Comparison of ENCODE assay signal across 12 cellular contexts in the genomic region with DNA sequence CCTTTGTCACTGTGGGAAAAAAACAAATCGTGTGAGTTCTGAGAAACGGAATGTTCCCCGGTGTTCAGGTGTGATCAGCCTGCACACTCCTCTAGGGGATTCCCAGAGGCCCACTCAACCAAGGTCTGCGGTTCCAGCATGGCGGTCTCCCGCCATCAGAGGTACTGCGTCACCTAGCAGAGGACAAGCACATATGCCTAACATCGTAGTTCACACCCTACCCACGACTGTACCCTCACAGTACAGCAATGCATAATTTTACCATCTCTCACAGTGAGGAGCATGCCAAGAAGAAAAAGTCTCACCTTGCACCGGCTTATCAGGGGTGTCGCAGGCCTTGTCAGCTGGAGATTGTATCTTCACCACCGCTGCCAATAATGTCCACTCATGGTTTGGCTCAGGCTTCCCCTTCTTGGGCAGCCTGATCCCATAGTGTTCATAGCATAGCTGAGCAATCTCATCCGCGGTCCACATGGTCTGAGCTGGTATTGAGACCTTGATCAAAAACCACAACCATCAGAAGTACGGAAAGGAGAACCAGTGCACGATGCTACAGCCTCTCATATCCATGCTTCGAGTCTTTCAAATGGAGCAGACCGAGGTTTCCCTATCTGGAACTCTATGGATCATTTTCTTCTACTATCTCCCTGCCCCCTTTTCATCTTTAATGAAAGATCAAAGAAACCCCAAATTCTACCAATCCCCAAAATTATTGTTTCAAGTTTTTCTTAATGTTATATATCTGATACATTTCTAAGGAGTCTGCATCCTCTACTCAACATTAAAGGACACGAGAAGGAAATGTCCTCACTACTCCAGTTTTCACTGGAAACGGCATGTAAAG. TPM values are rescaled to one million over a fixed set of nuclear protein-coding genes. Genes with fewer than 3 reads are reported as not detected.
DNase-seq lines count a peak whose midpoint lies in the region; ATAC-seq, FAIRE-seq and TF ChIP-seq lines count a peak whose summit lies in the region.
"Had no signal": no experiment of that assay in that cellular context is flagged by ENCODE, and none has a peak within 500 bp of the region (broad histone marks: within the 10 kb centered on the region; RNA-seq: fewer than 3 reads in every experiment).

No MANE protein-coding gene starts in this region.

- ATAC-seq in DND-41 (ENCODE audit: insufficient read depth, low read depth) (no peak), GM19452 (IDR thresholded peaks at IDR 0.05; ENCODE audit: unreplicated experiment) (no peak), sciatic nerve (no peak), pancreas (no peak)

- H3F3A ChIP-seq in PC-9 (ENCODE audit: insufficient read depth, low read depth): peaks cover 21% of the 10 kb centered on the region

- H3K27ac ChIP-seq in DND-41 (ENCODE audit: low read length): no peak overlapping the region
- no peak overlapping the region for H3K27ac ChIP-seq in PC-9
- H3K27ac ChIP-seq in pancreas: no peak overlapping the region

- H4K20me1 ChIP-seq in DND-41 (ENCODE audit: insufficient read depth, low read length) (no peaks in the 10 kb centered on the region), PC-9 (ENCODE audit: insufficient read depth) (no peaks in the 10 kb centered on the region; the same call in 1 of the 2 replicates)

- H3K27me3 ChIP-seq in DND-41 (ENCODE audit: insufficient read depth, low read length, poor library complexity) (no peaks in the 10 kb centered on the region), PC-9 (ENCODE audit: insufficient read depth, low read depth) (no peaks in the 10 kb centered on the region), pancreas (no peaks in the 10 kb centered on the region)

- POLR2A ChIA-PET in PC-9 (lab: Charles Lee; ENCODE audit: unreplicated experiment): interaction anchor here (0.6 to 1.4 kb wide), 2 partner anchors 11 to 137 kb away, joined by 8 to 10 read pairs; no protein-coding TSS in a partner anchor

- CTCF ChIA-PET in PC-9 (lab: Charles Lee): interaction anchor here (0.5 to 0.7 kb wide), 3 partner anchors 76 to 1943 kb away, joined by 3 to 5 read pairs (median 3); no protein-coding TSS in a partner anchor

- H3K4me3 Mint-ChIP-seq in nephron: peak overlapping the region; percentile 96 to 98 (median 97)

- H3K36me3 ChIP-seq in DND-41 (ENCODE audit: insufficient read depth, low read length) (peaks cover 53% of the 10 kb centered on the region), PC-9 (ENCODE audit: low read depth) (no peaks in the 10 kb centered on the region; the same call in 1 of the 2 replicates), pancreas (no peaks in the 10 kb centered on the region)

- H3K27ac Mint-ChIP-seq in nephron: peak overlapping the region in 2 of 3 experiments; percentile 6 to 10

- H3K79me2 ChIP-seq in DND-41 (ENCODE audit: insufficient read depth, low read length) (peaks cover 24% of the 10 kb centered on the region), PC-9 (ENCODE audit: low read depth) (peaks cover 16% of the 10 kb centered on the region)

- H3K4me1 ChIP-seq in DND-41 (ENCODE audit: insufficient read depth, low read length) (peaks cover 30% of the 10 kb centered on the region), PC-9 (replicated peaks; ENCODE audit: insufficient read depth) (peaks cover 17% of the 10 kb centered on the region), pancreas (peaks cover 5 to 9% (median 7%) of the 10 kb centered on the region in 3 donors)

- H3K4me1 Mint-ChIP-seq in nephron: peaks cover 18% of the 10 kb centered on the region

- H3K27me3 Mint-ChIP-seq in nephron (ENCODE audit: low read depth): no peaks in the 10 kb centered on the region

- peaks cover 42% of the 10 kb centered on the region for H3K36me3 Mint-ChIP-seq in nephron (ENCODE audit: low read depth)

- no peaks in the 10 kb centered on the region for H3K9me2 ChIP-seq in PC-9 (ENCODE audit: insufficient read depth)

- intact Hi-C loops in PC-9 (cut with micrococcal nuclease; ENCODE audit: unreplicated experiment) (no loop called here), sciatic nerve (cut with DNase I) (no loop called here), pancreas (cut with DNase I) (loop anchor here in 1 of 3 donors (10.0 kb wide), 1 partner anchor 146 kb away; no protein-coding TSS in a partner anchor)

- H2AFZ ChIP-seq in DND-41 (ENCODE audit: low read depth, low read length) (no peak overlapping the region), PC-9 (no peak overlapping the region)

- H3K9me3 Mint-ChIP-seq in nephron: no peaks in the 10 kb centered on the region

- FAIRE-seq in pancreas (lab: Jason Lieb, UNC): no peak

- no peak overlapping the region for H3K9ac ChIP-seq in DND-41 (ENCODE audit: low read depth, low read length)

- TF ChIP-seq CTCF in DND-41 (IDR thresholded peaks at IDR 0.05; ENCODE audit: borderline replicate concordance, extremely low read depth, low read length, poor library complexity, severe bottlenecking) (no peak), PC-9 (conservative IDR thresholded peaks at IDR 0.05) (no peak), nephron (IDR thresholded peaks at IDR 0.05; ENCODE audit: unreplicated experiment in 3 of 3) (no peak), pancreas (IDR thresholded peaks at IDR 0.05) (no peak)

- H3K4me3 ChIP-seq in DND-41 (ENCODE audit: low read depth in 1 of 2, low read length in 2 of 2) (no peak overlapping the region), PC-9 (no peak overlapping the region), pancreas (no peak overlapping the region)

- H3K9me3 ChIP-seq in DND-41 (ENCODE audit: insufficient read depth, low read length, severe bottlenecking) (no peaks in the 10 kb centered on the region), PC-9 (ENCODE audit: insufficient read depth, low read depth) (no peaks in the 10 kb centered on the region), pancreas (no peaks in the 10 kb centered on the region)

- peak overlapping the region; percentile 91; the same call in 1 of the 2 replicates for H3K4me2 ChIP-seq in DND-41 (ENCODE audit: insufficient read depth, low read length)
- H3K4me2 ChIP-seq in PC-9: 0 out of 2 replicates have a peak overlapping the region, but pooled peaks have one; percentile 96

- DNase-seq in DND-41 (no peak), PC-9 (no peak), sciatic nerve (ENCODE audit: low spot score) (no peak), midbrain (lab: John Stamatoyannopoulos, UW) (no peak), pancreas (no peak)
- DNase-seq in activated effector memory CD4-positive, alpha-beta T cell treated with anti-CD3 and anti-CD28 coated beads, Interleukin-2, amount 50 U/mL, for 16 hours: peak; percentile 77
- DNase-seq: amygdala; stimulated activated CD4-positive, alpha-beta T cell treated with anti-CD3 and anti-CD28 coated beads, Interleukin-4, amount 100 ng/mL, for 1 hour had no signal

- WGBS in pancreas, 2 donors: 81 to 85% methylated on average over 20 of the region's 20 CpGs

- BruUV-seq in PC-9 (replicated peaks; lab: Mats Ljungman, UMichigan): no TSS peak

RNA-seq across cellular contexts. Expression of a gene that starts 2.5 kb away (rescaled TPM):
- total RNA-seq in PC-9 (2021) (57.9 and 66.4 TPM in 2 replicates), sciatic nerve (35.5 TPM), pancreas (10 to 100 TPM in 5 of 6 donors, 1 to 10 TPM in 1; 9.2 to 20.5 (median 15.9) TPM)
- 10 to 100 TPM in 1 of 2 donors, 1 to 10 TPM in 1; 9.4 to 14.4 TPM for polyA plus RNA-seq in pancreas

RNA-seq across cellular contexts. Expression of a gene that starts 26.9 kb away (rescaled TPM):
- total RNA-seq in PC-9 (2021): 101 and 132 TPM in 2 replicates
- total RNA-seq in sciatic nerve: 61.1 TPM
- 10 to 100 TPM; 51.0 to 70.7 (median 63.3) TPM for total RNA-seq in pancreas
- polyA plus RNA-seq in pancreas: 10 to 100 TPM; 47.2 to 51.5 TPM

RNA-seq across cellular contexts. Expression of a gene that starts 27.0 kb away (rescaled TPM):
- total RNA-seq in PC-9 (2021) (16.9 and 19.3 TPM in 2 replicates), sciatic nerve (79.2 TPM), pancreas (10 to 100 TPM; 14.6 to 32.1 (median 20.1) TPM)
- 10 to 100 TPM; 27.7 to 69.7 TPM for polyA plus RNA-seq in pancreas

RNA-seq across cellular contexts. Expression of a gene that starts 54.4 kb away (rescaled TPM):
- total RNA-seq in PC-9 (2021): 86.1 and 103 TPM in 2 replicates
- 143 TPM for total RNA-seq in sciatic nerve
- 10 to 100 TPM; 29.9 to 61.2 (median 34.3) TPM for total RNA-seq in pancreas
- polyA plus RNA-seq in pancreas: 100 to 1,000 TPM in 1 of 2 donors, 10 to 100 TPM in 1; 44.1 to 117 TPM

RNA-seq across cellular contexts. Expression of a gene that starts 56.3 kb away (rescaled TPM):
- not detected in 2 replicates for total RNA-seq in PC-9 (2021)
- not detected for total RNA-seq in sciatic nerve
- not detected for total RNA-seq in pancreas
- polyA plus RNA-seq in pancreas: not detected
- total RNA-seq: endothelial cell of umbilical vein; T-helper 1 cell treated with Interleukin-12 subunit alpha and Interleukin-12 subunit beta and Interleukin-4 antibody, amounts not matched to agents 30 ng/mL and 1 ng/mL, for 36 hours had no signal
- polyA plus RNA-seq: endothelial cell of umbilical vein had no signal
